ENCODE assay signal across 17 cellular contexts in the genomic region with DNA sequence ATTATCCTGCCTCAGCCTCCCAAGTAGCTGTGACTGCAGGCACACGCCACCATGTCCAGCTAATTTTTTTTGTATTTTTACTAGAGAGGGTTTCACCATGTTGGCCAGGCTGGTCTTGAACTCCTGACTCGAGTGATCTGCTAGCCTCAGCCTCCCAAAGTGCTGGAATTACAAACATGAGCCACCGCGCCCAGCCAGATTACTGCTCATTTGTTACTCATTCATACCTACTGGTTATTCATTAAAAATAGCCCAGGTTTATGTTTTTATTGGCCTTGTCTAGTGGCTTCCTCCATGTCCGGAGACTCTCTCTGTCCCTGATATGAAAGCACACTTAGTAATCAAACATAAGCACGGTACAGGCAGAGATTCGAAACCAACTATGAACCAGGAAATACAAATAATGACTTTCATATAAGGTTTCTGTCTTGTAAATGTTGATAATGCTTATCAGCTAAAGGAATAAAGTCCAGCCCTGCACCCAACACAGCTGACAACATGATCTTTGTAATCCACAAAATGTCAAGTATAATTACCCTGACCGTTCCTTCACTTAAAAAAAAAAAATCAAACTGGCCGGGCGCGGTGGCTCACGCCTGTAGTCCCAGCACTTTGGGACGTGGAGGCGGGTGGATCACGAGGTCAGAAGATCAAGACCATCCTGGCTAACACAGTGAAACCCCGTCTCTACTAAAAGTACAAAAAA. TPM values are rescaled to one million over a fixed set of nuclear protein-coding genes. Genes with fewer than 3 reads are reported as not detected.
DNase-seq lines count a peak whose midpoint lies in the region; ATAC-seq, FAIRE-seq and TF ChIP-seq lines count a peak whose summit lies in the region.
"Had no signal": no experiment of that assay in that cellular context is flagged by ENCODE, and none has a peak within 500 bp of the region (broad histone marks: within the 10 kb centered on the region; RNA-seq: fewer than 3 reads in every experiment).

No MANE protein-coding gene starts in this region.

- H3K4me3 ChIP-seq in small intestine (ENCODE audit: low read depth in 1 of 2, low read length in 2 of 2) = no peak overlapping the region
- H3K4me3 ChIP-seq in psoas muscle = no peak overlapping the region
- no peak overlapping the region for H3K4me3 ChIP-seq in adrenal gland
- H3K4me3 ChIP-seq: BLaER1 had no signal

- TF ChIP-seq CTCF in VCaP (conservative IDR thresholded peaks at IDR 0.05) = no peak
- no peak for TF ChIP-seq CTCF in psoas muscle (IDR thresholded peaks at IDR 0.05)
- no peak for TF ChIP-seq CTCF in adrenal gland (IDR thresholded peaks at IDR 0.05)

- peak; percentile 96 for FAIRE-seq in small intestine (lab: Jason Lieb, UNC)
- FAIRE-seq: GM12892 had no signal

- WGBS in small intestine, 3 donors = 20 to 60% (median 42%) methylated on average over 16 of the region's 16 CpGs
- 86 to 92% (median 88%) methylated on average over 15 to 16 of the region's 16 CpGs for WGBS in psoas muscle, 3 donors
- WGBS in adrenal gland, 4 donors = 75 to 85% (median 83%) methylated on average over 15 to 16 of the region's 16 CpGs

- H3K27ac ChIP-seq in VCaP (peak overlapping the region; percentile 89), small intestine (ENCODE audit: low read depth in 1 of 2, low read length in 1 of 2) (peak overlapping the region; percentile 48 to 74), psoas muscle (no peak overlapping the region), adrenal gland (peak overlapping the region in 1 of 5 donors; percentile 71)
- H3K27ac ChIP-seq: BLaER1 had no signal

- intact Hi-C loops in psoas muscle (cut with DNase I) (no loop called here), adrenal gland (cut with DNase I) (no loop called here)

- no peaks in the 10 kb centered on the region for H3K27me3 ChIP-seq in small intestine (ENCODE audit: control insufficient read depth in 2 of 2, insufficient read depth in 2 of 2, low read length in 2 of 2)
- no peaks in the 10 kb centered on the region for H3K27me3 ChIP-seq in psoas muscle (ENCODE audit: insufficient read depth in 3 of 3, low read length in 2 of 3)
- H3K27me3 ChIP-seq in adrenal gland = no peaks in the 10 kb centered on the region
- H3K27me3 ChIP-seq: BLaER1 had no signal

- no peak for ATAC-seq in psoas muscle
- ATAC-seq in HG02571 (IDR thresholded peaks at IDR 0.05; ENCODE audit: unreplicated experiment) = no peak
- ATAC-seq: activated T-cell treated with anti-CD3 and anti-CD28 coated beads, Interleukin-2, amount 50 U/mL, for 4 hours; stimulated activated naive B cell treated with anti-CD40 and anti-IgM and Interleukin-4, amounts not matched to agents 10 μg/mL and 1 μg/mL and 100 μg/mL, for 72 hours had no signal

- H3K36me3 ChIP-seq in small intestine (ENCODE audit: control insufficient read depth in 2 of 2, insufficient read depth in 2 of 2, low read length in 2 of 2) (no peaks in the 10 kb centered on the region), psoas muscle (ENCODE audit: insufficient read depth in 1 of 2, low read depth in 1 of 2) (no peaks in the 10 kb centered on the region), adrenal gland (replicated peaks in 1 of 2) (no peaks in the 10 kb centered on the region)
- H3K36me3 ChIP-seq: BLaER1 had no signal

- no peaks in the 10 kb centered on the region for H3K9me3 ChIP-seq in small intestine (ENCODE audit: control insufficient read depth, low read depth)
- H3K9me3 ChIP-seq in psoas muscle = no peaks in the 10 kb centered on the region
- H3K9me3 ChIP-seq in adrenal gland (replicated peaks in 1 of 3) = no peaks in the 10 kb centered on the region
- H3K9me3 ChIP-seq: BLaER1 had no signal

- peaks cover 2 to 3% of the 10 kb centered on the region in 2 donors for H3K4me1 ChIP-seq in small intestine (ENCODE audit: control insufficient read depth in 2 of 2, insufficient read depth in 1 of 2, low read depth in 1 of 2, low read length in 1 of 2)
- no peaks in the 10 kb centered on the region for H3K4me1 ChIP-seq in psoas muscle
- peaks cover 7 to 9% of the 10 kb centered on the region in 2 donors for H3K4me1 ChIP-seq in adrenal gland (replicated peaks in 1 of 2)

- TF ChIP-seq POLR2A in adrenal gland (IDR thresholded peaks at IDR 0.05) = no peak

- DNase-seq in HuH-7 (ENCODE audit: low spot score) (peak; percentile 53), iris pigment epithelial cell (ENCODE audit: low read depth) (peak; percentile 48), small intestine (peak; percentile 98), psoas muscle (no peak), NCI-H510A (lab: John Stamatoyannopoulos, UW) (no peak), adrenal gland (no peak)
- DNase-seq: activated T-cell treated with anti-CD3 and anti-CD28 coated beads, Interleukin-2, amount 50 U/mL, for 4 hours; amniotic stem cell; Kasumi-1; posterior cingulate gyrus; stimulated activated CD4-positive, alpha-beta T cell treated with anti-CD3 and anti-CD28 coated beads, Interleukin-4, amount 100 ng/mL, for 1 hour; stimulated activated naive B cell treated with anti-CD40 and anti-IgM and Interleukin-4, amounts not matched to agents 10 μg/mL and 1 μg/mL and 100 μg/mL, for 72 hours; SW 1271 had no signal

RNA-seq across cellular contexts. Expression of a gene that starts 50.4 kb away (rescaled TPM):
- polyA plus RNA-seq in small intestine = 10 to 100 TPM; 12.5 to 39.2 (median 32.2) TPM
- under 1 TPM; 0.02 to 0.62 (median 0.12) TPM for total RNA-seq in psoas muscle
- under 1 TPM; 0.01 to 0.06 (median 0.04) TPM for polyA plus RNA-seq in psoas muscle
- 10 to 100 TPM in 5 of 8 donors, 1 to 10 TPM in 3; 3.1 to 25.2 (median 11.5) TPM for total RNA-seq in adrenal gland
- 10 to 100 TPM in 1 of 3 donors, 1 to 10 TPM in 2; 1.5 to 12.1 (median 2.3) TPM for polyA plus RNA-seq in adrenal gland

Comparison
In these comparisons a context has a peak if more than half of its experiments do, and no peak if none do; other contexts are left out.
1. DNase-seq: peak in HuH-7 (single experiment), iris pigment epithelial cell (single experiment) and small intestine (single experiment); none in psoas muscle (0 of 2), NCI-H510A (single experiment) and adrenal gland (0 of 7).